ENCODE assay signal across 17 cellular contexts in genomic region chr3:185701891-185702563, GRCh38.
DNase-seq lines count a peak whose midpoint lies in the region; ATAC-seq, FAIRE-seq and TF ChIP-seq lines count a peak whose summit lies in the region.
"Had no signal": no experiment of that assay in that cellular context is flagged by ENCODE, and none has a peak within 500 bp of the region (broad histone marks: within the 10 kb centered on the region; RNA-seq: fewer than 3 reads in every experiment).

No MANE protein-coding gene starts in this region.

- H3K79me2 ChIP-seq in astrocyte (ENCODE audit: insufficient read depth, low read length) = peaks cover 92% of the 10 kb centered on the region

- CTCF ChIA-PET in MCF 10A (lab: Yijun Ruan, JAX) = interaction anchor here (0.6 to 1.1 kb wide), 3 partner anchors 32 to 144 kb away, joined by 3 to 7 read pairs (median 3); no protein-coding TSS in a partner anchor

- no TSS peak for BruUV-seq in MCF 10A (replicated peaks; lab: Mats Ljungman, UMichigan)

- POLR2A ChIA-PET in MCF 10A (lab: Yijun Ruan, JAX) = interaction anchor here (1.1 kb wide), 2 partner anchors 13 to 16 kb away, joined by 3 read pairs; no protein-coding TSS in a partner anchor

- H3K9me3 ChIP-seq in breast epithelium = no peaks in the 10 kb centered on the region
- H3K9me3 ChIP-seq in astrocyte (ENCODE audit: insufficient read depth, low read depth, low read length) = no peaks in the 10 kb centered on the region
- H3K9me3 ChIP-seq in lower lobe of right lung = no peaks in the 10 kb centered on the region
- H3K9me3 ChIP-seq: gastroesophageal sphincter, psoas muscle had no signal

- H3K27ac ChIP-seq in breast epithelium (no peak overlapping the region), astrocyte (ENCODE audit: low read depth, low read length) (no peak overlapping the region), lower lobe of right lung (peak overlapping the region; percentile 34)
- H3K27ac ChIP-seq: gastroesophageal sphincter, psoas muscle, VCaP had no signal

- no peaks in the 10 kb centered on the region for H3K4me1 ChIP-seq in breast epithelium
- H3K4me1 ChIP-seq in astrocyte (ENCODE audit: insufficient read depth, low read length) = peaks cover 4% of the 10 kb centered on the region
- peaks cover 7% of the 10 kb centered on the region for H3K4me1 ChIP-seq in lower lobe of right lung
- H3K4me1 ChIP-seq: gastroesophageal sphincter, psoas muscle had no signal

- no peak for DNase-seq in MCF 10A (ENCODE audit: unreplicated experiment)
- DNase-seq in breast epithelium (ENCODE audit: low spot score in 2 of 2) = no peak
- DNase-seq in astrocyte (ENCODE audit: low read depth) = no peak
- no peak for DNase-seq in lower lobe of right lung
- no peak for DNase-seq in type B pancreatic cell (ENCODE audit: extremely low spot score, unreplicated experiment)
- DNase-seq in frontal cortex (ENCODE audit: low spot score in 2 of 2) = no peak
- DNase-seq: activated naive CD8-positive, alpha-beta T cell treated with anti-CD3 and anti-CD28 coated beads for 36 hours; cortex of kidney; psoas muscle; Right ventricle myocardium superior; stimulated activated CD4-positive, alpha-beta T cell treated with anti-CD3 and anti-CD28 coated beads, Interleukin-4, amount 100 ng/mL, for 1 hour; stimulated activated naive CD4-positive, alpha-beta T cell had no signal

- H3K36me3 Mint-ChIP-seq in MCF 10A (ENCODE audit: insufficient read depth, unreplicated experiment) = peaks cover 30% of the 10 kb centered on the region
- H3K36me3 Mint-ChIP-seq in astrocyte (ENCODE audit: low read depth, unreplicated experiment) = peaks cover 6% of the 10 kb centered on the region
- peaks cover 4% of the 10 kb centered on the region for H3K36me3 Mint-ChIP-seq in type B pancreatic cell
- no peaks in the 10 kb centered on the region for H3K36me3 Mint-ChIP-seq in activated T-helper 17 cell treated with anti-CD3 and anti-CD28 coated beads, Interleukin-2, amount 50 U/mL, for 72 hours (ENCODE audit: low read depth)
- H3K36me3 Mint-ChIP-seq: activated naive CD8-positive, alpha-beta T cell treated with anti-CD3 and anti-CD28 coated beads for 36 hours had no signal

- H3K27me3 ChIP-seq in breast epithelium (no peaks in the 10 kb centered on the region), astrocyte (ENCODE audit: insufficient read depth, low read length) (no peaks in the 10 kb centered on the region), lower lobe of right lung (ENCODE audit: low read depth) (no peaks in the 10 kb centered on the region)

- no peak overlapping the region for H3K9ac ChIP-seq in astrocyte (ENCODE audit: low read length)

- H3K9me3 Mint-ChIP-seq in MCF 10A (ENCODE audit: unreplicated experiment) (no peaks in the 10 kb centered on the region), astrocyte (ENCODE audit: unreplicated experiment) (no peaks in the 10 kb centered on the region), type B pancreatic cell (no peaks in the 10 kb centered on the region)
- H3K9me3 Mint-ChIP-seq in activated T-helper 17 cell treated with anti-CD3 and anti-CD28 coated beads, Interleukin-2, amount 50 U/mL, for 72 hours = no peaks in the 10 kb centered on the region
- H3K9me3 Mint-ChIP-seq: activated naive CD8-positive, alpha-beta T cell treated with anti-CD3 and anti-CD28 coated beads for 36 hours had no signal

- ATAC-seq in lower lobe of right lung = no peak
- no peak for ATAC-seq in activated T-helper 17 cell treated with anti-CD3 and anti-CD28 coated beads, Interleukin-2, amount 50 U/mL, for 72 hours (replicated peaks)
- no peak for ATAC-seq in GM21737 (IDR thresholded peaks at IDR 0.05; ENCODE audit: unreplicated experiment)
- ATAC-seq: gastroesophageal sphincter, psoas muscle had no signal

- H3K4me2 ChIP-seq in astrocyte (ENCODE audit: low read length) = peak overlapping the region; percentile 35

- H3K27ac Mint-ChIP-seq in MCF 10A (ENCODE audit: low read depth, unreplicated experiment) (peak overlapping the region; percentile 55), astrocyte (ENCODE audit: unreplicated experiment) (peak overlapping the region; percentile 68), type B pancreatic cell (peak overlapping the region; percentile 62)
- no peak overlapping the region for H3K27ac Mint-ChIP-seq in activated T-helper 17 cell treated with anti-CD3 and anti-CD28 coated beads, Interleukin-2, amount 50 U/mL, for 72 hours
- H3K27ac Mint-ChIP-seq: activated naive CD8-positive, alpha-beta T cell treated with anti-CD3 and anti-CD28 coated beads for 36 hours had no signal

- peaks cover 50% of the 10 kb centered on the region for H4K20me1 ChIP-seq in astrocyte (ENCODE audit: insufficient read depth, low read length)

- FAIRE-seq in astrocyte (lab: Jason Lieb, UNC) (no peak), frontal cortex (lab: Jason Lieb, UNC) (no peak)
- FAIRE-seq: GM18507 had no signal

- intact Hi-C loops in MCF 10A (cut with micrococcal nuclease) (no loop called here), breast epithelium (cut with DNase I; ENCODE audit: low total_unique reads) (no loop called here), lower lobe of right lung (cut with DNase I) (no loop called here)

- H3K4me3 ChIP-seq in breast epithelium (no peak overlapping the region), astrocyte (ENCODE audit: insufficient read depth, low read depth, low read length) (no peak overlapping the region), lower lobe of right lung (peak overlapping the region; percentile 18)
- H3K4me3 ChIP-seq: gastroesophageal sphincter, psoas muscle had no signal

- no peak for TF ChIP-seq POLR2A in breast epithelium (IDR thresholded peaks at IDR 0.05)

- TF ChIP-seq CTCF in MCF 10A (IDR thresholded peaks at IDR 0.05; ENCODE audit: unreplicated experiment) (no peak), breast epithelium (IDR thresholded peaks at IDR 0.05) (no peak), astrocyte (IDR thresholded peaks at IDR 0.05; ENCODE audit: insufficient read depth, low read depth, low read length) (no peak), lower lobe of right lung (IDR thresholded peaks at IDR 0.05) (no peak), type B pancreatic cell (conservative IDR thresholded peaks at IDR 0.05) (no peak)

- H2AFZ ChIP-seq in astrocyte (ENCODE audit: low read depth, low read length) = no peak overlapping the region

- H3K36me3 ChIP-seq in breast epithelium (no peaks in the 10 kb centered on the region), astrocyte (ENCODE audit: insufficient read depth, low read length) (no peaks in the 10 kb centered on the region), lower lobe of right lung (no peaks in the 10 kb centered on the region)
- H3K36me3 ChIP-seq: gastroesophageal sphincter had no signal

- H3K4me3 Mint-ChIP-seq in MCF 10A (ENCODE audit: unreplicated experiment) = no peak overlapping the region
- H3K4me3 Mint-ChIP-seq in astrocyte (ENCODE audit: unreplicated experiment) = peak overlapping the region; percentile 6
- peak overlapping the region; percentile 58 for H3K4me3 Mint-ChIP-seq in type B pancreatic cell
- no peak overlapping the region for H3K4me3 Mint-ChIP-seq in activated T-helper 17 cell treated with anti-CD3 and anti-CD28 coated beads, Interleukin-2, amount 50 U/mL, for 72 hours
- H3K4me3 Mint-ChIP-seq: activated naive CD8-positive, alpha-beta T cell treated with anti-CD3 and anti-CD28 coated beads for 36 hours had no signal

- no peaks in the 10 kb centered on the region for H3K27me3 Mint-ChIP-seq in MCF 10A (ENCODE audit: insufficient read depth, unreplicated experiment)
- H3K27me3 Mint-ChIP-seq in astrocyte (ENCODE audit: low read depth, unreplicated experiment) = no peaks in the 10 kb centered on the region
- H3K27me3 Mint-ChIP-seq in type B pancreatic cell = no peaks in the 10 kb centered on the region
- H3K27me3 Mint-ChIP-seq in activated T-helper 17 cell treated with anti-CD3 and anti-CD28 coated beads, Interleukin-2, amount 50 U/mL, for 72 hours = peaks cover 18% of the 10 kb centered on the region

- peaks cover 35% of the 10 kb centered on the region for H3K4me1 Mint-ChIP-seq in MCF 10A (ENCODE audit: insufficient read depth, unreplicated experiment)
- H3K4me1 Mint-ChIP-seq in astrocyte (ENCODE audit: low read depth, unreplicated experiment) = peaks cover 31% of the 10 kb centered on the region
- peaks cover 27% of the 10 kb centered on the region for H3K4me1 Mint-ChIP-seq in type B pancreatic cell (ENCODE audit: unreplicated experiment)
- no peaks in the 10 kb centered on the region for H3K4me1 Mint-ChIP-seq in activated T-helper 17 cell treated with anti-CD3 and anti-CD28 coated beads, Interleukin-2, amount 50 U/mL, for 72 hours
- H3K4me1 Mint-ChIP-seq: activated naive CD8-positive, alpha-beta T cell treated with anti-CD3 and anti-CD28 coated beads for 36 hours had no signal

Comparison
In these comparisons a context has a peak if more than half of its experiments do, and no peak if none do; other contexts are left out.
1. H3K4me3 Mint-ChIP-seq: peak in astrocyte (single experiment) and type B pancreatic cell (single experiment); none in MCF 10A (single experiment) and activated T-helper 17 cell treated with anti-CD3 and anti-CD28 coated beads, Interleukin-2, amount 50 U/mL, for 72 hours (single experiment).